13 cellular contexts compared by ENCODE assay signal in the genomic region with DNA sequence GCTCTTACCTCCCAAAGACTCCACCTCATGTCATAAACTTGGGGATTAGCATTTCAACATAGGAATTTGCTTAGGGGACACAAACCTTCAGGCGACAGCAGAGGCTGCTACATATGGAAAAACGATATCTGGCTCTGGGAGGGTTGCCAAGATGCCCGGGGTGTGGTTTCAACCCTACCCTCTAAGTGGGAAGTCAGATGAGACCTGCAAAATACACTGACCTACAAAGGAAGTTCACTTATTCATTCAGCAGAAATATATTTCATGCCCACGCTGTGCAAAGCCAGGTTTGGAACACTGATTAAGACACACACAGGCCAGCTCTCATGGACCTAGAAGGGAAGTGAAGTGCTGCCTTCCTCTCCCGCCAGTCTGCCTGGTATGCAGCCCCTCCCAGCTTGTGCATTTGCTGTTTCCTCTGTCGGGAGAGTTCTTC.
A peak's percentile ranks its signal among the peaks of the same experiment; 100 is the strongest.
DNase-seq lines count a peak whose midpoint lies in the region; ATAC-seq, FAIRE-seq and TF ChIP-seq lines count a peak whose summit lies in the region.
"Had no signal": no experiment of that assay in that cellular context is flagged by ENCODE, and none has a peak within 500 bp of the region (broad histone marks: within the 10 kb centered on the region; RNA-seq: fewer than 3 reads in every experiment).

No MANE protein-coding gene starts in this region.

- H3K9me3 ChIP-seq in BE2C: no peaks in the 10 kb centered on the region

- no peaks in the 10 kb centered on the region for H3K4me1 ChIP-seq in BE2C

- H3K36me3 ChIP-seq in BE2C: no peaks in the 10 kb centered on the region
- no peaks in the 10 kb centered on the region for H3K36me3 ChIP-seq in bronchial epithelial cell (ENCODE audit: control insufficient read depth, insufficient read depth, low read length)

- ATAC-seq in HG03442 (IDR thresholded peaks at IDR 0.05; ENCODE audit: unreplicated experiment): no peak
- ATAC-seq: K562 had no signal

- DNase-seq in BE2C (peak; percentile 33), M059J (ENCODE audit: low read depth) (peak; percentile 49), bronchial epithelial cell (ENCODE audit: low read depth) (peak; percentile 60), lung microvascular endothelial cell (ENCODE audit: low read depth in 2 of 2) (peak; percentile 14 to 60), SW480 (ENCODE audit: low spot score) (no peak), pons (ENCODE audit: low spot score) (no peak)
- DNase-seq in stimulated activated CD4-positive, alpha-beta T cell treated with anti-CD3 and anti-CD28 coated beads, Interleukin-2, amount 100 ng/mL, for 24 hours: no peak
- DNase-seq: Calu3, caudate nucleus, HFFc6, SHP77 had no signal

- H3K4me3 ChIP-seq in BE2C (ENCODE audit: low read depth, low read length) (no peak overlapping the region), bronchial epithelial cell (ENCODE audit: low read depth, low read length) (no peak overlapping the region)
- H3K4me3 ChIP-seq: K562 had no signal

- no peak for FAIRE-seq in bronchial epithelial cell (lab: Jason Lieb, UNC)
- FAIRE-seq: K562 had no signal

- TF ChIP-seq CTCF in BE2C (IDR thresholded peaks at IDR 0.05; ENCODE audit: low read depth, low read length) (no peak), bronchial epithelial cell (IDR thresholded peaks at IDR 0.05; ENCODE audit: insufficient read depth, low read length, severe bottlenecking) (no peak)

- H3K27me3 ChIP-seq in BE2C (peaks cover 36% of the 10 kb centered on the region), bronchial epithelial cell (ENCODE audit: control insufficient read depth, insufficient read depth, low read length) (no peaks in the 10 kb centered on the region)

Comparison
In these comparisons a context has a peak if more than half of its experiments do, and no peak if none do; other contexts are left out.
1. DNase-seq: peak in BE2C (single experiment), M059J (single experiment), bronchial epithelial cell (single experiment) and lung microvascular endothelial cell (2 of 2); none in SW480 (single experiment), pons (single experiment) and stimulated activated CD4-positive, alpha-beta T cell treated with anti-CD3 and anti-CD28 coated beads, Interleukin-2, amount 100 ng/mL, for 24 hours (0 of 2).